ENCODE assay signal across 1 cellular context in genomic region chr4:152950402-152951274, GRCh38.
TF ChIP-seq lines count a peak whose summit lies in the region.

No MANE protein-coding gene starts in this region.

TF ChIP-seq in WTC11, 78 proteins besides CTCF, POLR2A, EP300 and RAD21 (continued from another document):
- TF ChIP-seq MXD4 (CRISPR knock-in tag; IDR thresholded peaks at IDR 0.05; ENCODE audit: borderline replicate concordance) (no peak), IRF2 (CRISPR knock-in tag; IDR thresholded peaks at IDR 0.05; ENCODE audit: borderline replicate concordance, low read depth) (no peak), FOXP1 (CRISPR knock-in tag; IDR thresholded peaks at IDR 0.05; ENCODE audit: borderline replicate concordance) (no peak), ZMAT4 (CRISPR knock-in tag; IDR thresholded peaks at IDR 0.05) (no peak), NR1H2 (CRISPR knock-in tag; IDR thresholded peaks at IDR 0.05) (no peak), ZNF512 (CRISPR knock-in tag; IDR thresholded peaks at IDR 0.05; ENCODE audit: borderline replicate concordance) (no peak), ZNF671 (CRISPR knock-in tag; IDR thresholded peaks at IDR 0.05) (no peak), HMGA2 (CRISPR knock-in tag; IDR thresholded peaks at IDR 0.05) (no peak), HMGXB4 (CRISPR knock-in tag; IDR thresholded peaks at IDR 0.05) (no peak), ATF2 (CRISPR knock-in tag; IDR thresholded peaks at IDR 0.05; ENCODE audit: borderline replicate concordance, low read depth) (no peak), RORB (CRISPR knock-in tag; IDR thresholded peaks at IDR 0.05) (no peak), GABPB1 (CRISPR knock-in tag; IDR thresholded peaks at IDR 0.05) (no peak), CREB1 (CRISPR knock-in tag; IDR thresholded peaks at IDR 0.05) (no peak), TCF7 (CRISPR knock-in tag; IDR thresholded peaks at IDR 0.05; ENCODE audit: low read depth) (no peak), GTF2I (CRISPR knock-in tag; conservative IDR thresholded peaks at IDR 0.05) (no peak), SOX15 (CRISPR knock-in tag; IDR thresholded peaks at IDR 0.05) (no peak)
